In genomic region chrX:154734101-154734781, GRCh38 we compare ENCODE assay signal across 8 cellular contexts. TPM values are rescaled to one million over a fixed set of nuclear protein-coding genes. Genes with fewer than 3 reads are reported as not detected.
A peak's percentile ranks its signal among the peaks of the same experiment; 100 is the strongest.
DNase-seq lines count a peak whose midpoint lies in the region; ATAC-seq, FAIRE-seq and TF ChIP-seq lines count a peak whose summit lies in the region.

No MANE protein-coding gene starts in this region.

- H2BK12ac ChIP-seq in neuronal stem cell (ENCODE audit: low read length): no peak overlapping the region

- H3K4ac ChIP-seq in neuronal stem cell (ENCODE audit: low read length): no peak overlapping the region

- FAIRE-seq in GM19239 (lab: Jason Lieb, UNC): peak; percentile 82

- H2BK5ac ChIP-seq in neuronal stem cell (ENCODE audit: low read length): no peak overlapping the region

- H3K36me3 ChIP-seq in PC-3 (ENCODE audit: low read depth, low read length) (no peaks in the 10 kb centered on the region), neuronal stem cell (replicated peaks in 1 of 2; ENCODE audit: control insufficient read depth in 2 of 2, insufficient read depth in 2 of 2, low read length in 2 of 2) (no peaks in the 10 kb centered on the region)

- H3K4me3 ChIP-seq in PC-3 (ENCODE audit: low read length) (no peak overlapping the region), neuronal stem cell (ENCODE audit: low read length in 2 of 2) (no peak overlapping the region), lower leg skin (ENCODE audit: low read depth, poor library complexity, severe bottlenecking) (no peak overlapping the region)

- H3K27me3 ChIP-seq in PC-3 (ENCODE audit: low read length): no peaks in the 10 kb centered on the region
- H3K27me3 ChIP-seq in neuronal stem cell (ENCODE audit: control insufficient read depth in 3 of 3, insufficient read depth in 3 of 3, low read depth in 1 of 3, low read length in 3 of 3): peaks cover 0 to 57% (median 0%) of the 10 kb centered on the region in 3 experiments

- peaks cover 3% of the 10 kb centered on the region for H3F3A ChIP-seq in PC-3 (ENCODE audit: low read length, unreplicated experiment)

- no CpG with 5 or more reads among the region's 8 CpGs for WGBS in neuronal stem cell (ENCODE audit: extremely low coverage in 2 of 2, insufficient read length in 2 of 2, insufficient replicate concordance in 1 of 2), 2 donors
- WGBS in lower leg skin, 2 donors: 54 to 58% methylated on average over 7 to 8 of the region's 8 CpGs

- BruUV-seq in PC-3 (replicated peaks; lab: Mats Ljungman, UMichigan): no TSS peak

- H3K4me2 ChIP-seq in PC-3 (ENCODE audit: low read length): peak overlapping the region; percentile 78
- H3K4me2 ChIP-seq in neuronal stem cell (ENCODE audit: insufficient read depth, low read length, poor library complexity, severe bottlenecking): no peak overlapping the region

- POLR2A ChIA-PET in PC-3 (lab: Charles Lee; ENCODE audit: unreplicated experiment): no interaction called here

- H4K8ac ChIP-seq in neuronal stem cell (ENCODE audit: low read depth, low read length): peak overlapping the region; percentile 17

- H3K79me1 ChIP-seq in neuronal stem cell (ENCODE audit: low read depth, low read length): no peaks in the 10 kb centered on the region

- intact Hi-C loops in PC-3 (cut with micrococcal nuclease): no loop called here
- intact Hi-C loops in lower leg skin (cut with DNase I; ENCODE audit: low total_unique reads): no loop called here

- peak overlapping the region; percentile 48 for H3K18ac ChIP-seq in neuronal stem cell (ENCODE audit: low read length)

- TF ChIP-seq CTCF in PC-3 (conservative IDR thresholded peaks at IDR 0.05; ENCODE audit: low read depth, low read length) (no peak), lower leg skin (IDR thresholded peaks at IDR 0.05) (no peak)

- no peak overlapping the region for H2AFZ ChIP-seq in PC-3 (ENCODE audit: low read length)
- peak overlapping the region; percentile 65 for H2AFZ ChIP-seq in neuronal stem cell (ENCODE audit: low read length)

- DNase-seq in GM19239 (ENCODE audit: insufficient read length, low spot score): no peak
- peak; percentile 43 for DNase-seq in PC-3
- peak; percentile 51 for DNase-seq in dermis blood vessel endothelial cell
- no peak for DNase-seq in neuronal stem cell (ENCODE audit: low spot score)
- DNase-seq in NCI-H1048 (lab: John Stamatoyannopoulos, UW): no peak
- no peak for DNase-seq in NCI-H82 treated with DMSO at 0.1 percent for 48 hours (lab: John Stamatoyannopoulos, UW; ENCODE audit: unreplicated experiment)
- DNase-seq in lower leg skin (ENCODE audit: low spot score in 2 of 2): no peak

- no peak overlapping the region for H2BK120ac ChIP-seq in neuronal stem cell (ENCODE audit: low read depth, low read length)

- CTCF ChIA-PET in PC-3 (lab: Charles Lee): no interaction called here

- no peaks in the 10 kb centered on the region for H3K9me2 ChIP-seq in PC-3 (replicated peaks; ENCODE audit: low read length)

- H3K23ac ChIP-seq in neuronal stem cell (ENCODE audit: low read depth, low read length, poor library complexity): no peak overlapping the region

- no peak overlapping the region for H2BK15ac ChIP-seq in neuronal stem cell (ENCODE audit: low read length)

- no peak; the same call in 1 of the 2 replicates for ATAC-seq in PC-3
- no peak for ATAC-seq in HG02759 (IDR thresholded peaks at IDR 0.05; ENCODE audit: unreplicated experiment)

- no peak overlapping the region for H2AK5ac ChIP-seq in neuronal stem cell (ENCODE audit: low read depth, low read length)

- no peaks in the 10 kb centered on the region for H3K9me3 ChIP-seq in PC-3 (ENCODE audit: low read length)
- H3K9me3 ChIP-seq in neuronal stem cell (replicated peaks in 1 of 2; ENCODE audit: control insufficient read depth in 2 of 2, insufficient read depth in 1 of 2, low read depth in 1 of 2, low read length in 2 of 2): no peaks in the 10 kb centered on the region

- no peaks in the 10 kb centered on the region for H4K20me1 ChIP-seq in PC-3 (ENCODE audit: low read length)

- peaks cover 56% of the 10 kb centered on the region for H3K4me1 ChIP-seq in PC-3 (ENCODE audit: insufficient read depth, low read length)
- H3K4me1 ChIP-seq in neuronal stem cell (ENCODE audit: control insufficient read depth in 2 of 2, insufficient read depth in 1 of 2, low read depth in 1 of 2, low read length in 2 of 2): peaks cover 0 to 4% of the 10 kb centered on the region in 2 donors

- H3K79me2 ChIP-seq in PC-3 (ENCODE audit: low read length): no peaks in the 10 kb centered on the region

- H3K27ac ChIP-seq in PC-3 (ENCODE audit: low read length): peak overlapping the region; percentile 92
- no peak overlapping the region for H3K27ac ChIP-seq in neuronal stem cell (replicated peaks; ENCODE audit: low read length)

- no peak overlapping the region for H4K91ac ChIP-seq in neuronal stem cell (ENCODE audit: low read depth, low read length, poor library complexity)

- no peak overlapping the region for H3K14ac ChIP-seq in neuronal stem cell (ENCODE audit: low read length)

- no peak for TF ChIP-seq POLR2A in lower leg skin (IDR thresholded peaks at IDR 0.05)

- no peak overlapping the region for H3K9ac ChIP-seq in PC-3 (ENCODE audit: low read length)
- H3K9ac ChIP-seq in neuronal stem cell (ENCODE audit: low read depth, low read length, poor library complexity): no peak overlapping the region

RNA-seq across cellular contexts. Expression of gene GAB3, which starts 16.6 kb away (rescaled TPM):
- total RNA-seq in PC-3 (2014; rRNA removed) (3.1 TPM in 1 of 2 replicates, not detected in the other), dermis blood vessel endothelial cell (12.1 and 14.1 TPM in 2 replicates), lower leg skin (1 to 10 TPM in 3 of 4 donors, under 1 TPM in 1; 0.30 to 1.8 (median 1.4) TPM)
- polyA plus RNA-seq in neuronal stem cell (2013, experiment 1 of 2): 0.01 TPM
- polyA plus RNA-seq in neuronal stem cell (2013, experiment 2 of 2): under 0.01 TPM

RNA-seq across cellular contexts. Expression of gene DKC1, which starts 28.4 kb away (rescaled TPM):
- 89.2 and 115 TPM in 2 replicates for total RNA-seq in PC-3 (2014; rRNA removed)
- total RNA-seq in dermis blood vessel endothelial cell: 45.6 and 71.2 TPM in 2 replicates
- 71.0 TPM for polyA plus RNA-seq in neuronal stem cell (2013, experiment 1 of 2)
- 71.8 TPM for polyA plus RNA-seq in neuronal stem cell (2013, experiment 2 of 2)
- total RNA-seq in lower leg skin: 10 to 100 TPM; 25.8 to 33.9 (median 29.3) TPM

Comparison
In these comparisons a context has a peak if more than half of its experiments do, and no peak if none do; other contexts are left out.
1. DNase-seq: peak in PC-3 (single experiment) and dermis blood vessel endothelial cell (single experiment); none in GM19239 (single experiment), neuronal stem cell (single experiment), NCI-H1048 (single experiment), NCI-H82 treated with DMSO at 0.1 percent for 48 hours (single experiment) and lower leg skin (0 of 2).